14 cellular contexts compared by ENCODE assay signal in the genomic region with DNA sequence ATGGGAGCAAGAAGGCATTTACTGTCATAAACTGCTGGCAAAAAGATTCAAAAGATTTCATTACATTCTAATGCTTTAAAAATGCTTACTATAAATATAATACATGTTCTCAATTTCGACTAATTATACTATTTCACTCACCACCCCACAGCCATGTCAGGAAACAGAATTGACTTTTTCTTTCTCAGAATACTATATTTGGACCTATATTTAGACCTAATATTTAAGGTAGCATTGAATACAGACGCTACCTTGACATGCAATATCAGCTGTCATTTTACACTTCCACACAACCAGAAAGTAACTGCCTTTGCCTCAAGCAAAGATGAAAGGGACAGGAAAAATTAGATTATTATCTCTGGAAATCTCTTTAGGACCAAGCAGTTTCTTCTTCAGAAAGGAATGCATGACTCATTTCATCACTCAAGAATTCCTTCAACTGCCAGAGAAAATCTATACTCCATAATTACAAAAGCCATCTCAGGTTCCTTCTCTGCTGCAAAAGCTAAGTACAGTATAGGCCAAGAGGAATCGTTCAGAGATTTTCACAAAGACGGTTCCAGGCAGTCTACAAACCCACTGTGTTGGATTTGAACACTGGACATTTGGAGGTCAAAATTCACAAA. TPM values are rescaled to one million over a fixed set of nuclear protein-coding genes. Genes with fewer than 3 reads are reported as not detected.
"Had no signal": no experiment of that assay in that cellular context is flagged by ENCODE, and none has a peak within 500 bp of the region (broad histone marks: within the 10 kb centered on the region; RNA-seq: fewer than 3 reads in every experiment).

No MANE protein-coding gene starts in this region.

- H3K36me3 Mint-ChIP-seq: activated naive CD4-positive, alpha-beta T cell treated with anti-CD3 and anti-CD28 coated beads, Interleukin-2, amount 10 ng/mL, durations not matched to agents 7 days and 5 days; naive B cell had no signal

- DNase-seq: activated B cell treated with CpG ODN at 0.5 μM for 24 hours; activated CD4-positive, alpha-beta T cell treated with anti-CD3 and anti-CD28 coated beads, Interleukin-2, amount 10 ng/mL, durations not matched to agents 24 days and 14 days; activated naive CD4-positive, alpha-beta T cell treated with anti-CD3 and anti-CD28 coated beads, Interleukin-2, amount 10 ng/mL, durations not matched to agents 7 days and 5 days; activated T-cell treated with anti-CD3 and anti-CD28 coated beads for 4 hours; effector CD4-positive, alpha-beta T cell; heart left ventricle; naive B cell; retina; stimulated activated CD4-positive, alpha-beta T cell treated with anti-CD3 and anti-CD28 coated beads, Interleukin-15, amount 100 ng/mL, for 24 hours; stimulated activated CD4-positive, alpha-beta T cell treated with anti-CD3 and anti-CD28 coated beads, Interleukin-4, amount 100 ng/mL, for 24 hours; upper lobe of left lung had no signal

- H3K27ac Mint-ChIP-seq: activated B cell treated with CpG ODN at 0.5 μM for 24 hours; activated CD4-positive, alpha-beta T cell treated with anti-CD3 and anti-CD28 coated beads, Interleukin-2, amount 10 ng/mL, durations not matched to agents 24 days and 14 days; activated naive CD4-positive, alpha-beta T cell treated with anti-CD3 and anti-CD28 coated beads, Interleukin-2, amount 10 ng/mL, durations not matched to agents 7 days and 5 days; activated T-helper 17 cell treated with anti-CD3 and anti-CD28 coated beads, Interleukin-2, amount 50 U/mL, for 72 hours; stimulated activated naive CD8-positive, alpha-beta T cell treated with anti-CD3 and anti-CD28 coated beads, Interleukin-15, Interleukin-2, amounts not matched to agents 100 ng/mL and 50 ng/mL, for 24 hours had no signal

- H3K9me3 Mint-ChIP-seq: activated CD4-positive, alpha-beta T cell treated with anti-CD3 and anti-CD28 coated beads, Interleukin-2, amount 10 ng/mL, durations not matched to agents 24 days and 14 days; activated naive CD4-positive, alpha-beta T cell treated with anti-CD3 and anti-CD28 coated beads, Interleukin-2, amount 10 ng/mL, durations not matched to agents 7 days and 5 days; activated T-helper 17 cell treated with anti-CD3 and anti-CD28 coated beads, Interleukin-2, amount 50 U/mL, for 72 hours; stimulated activated naive CD8-positive, alpha-beta T cell treated with anti-CD3 and anti-CD28 coated beads, Interleukin-15, Interleukin-2, amounts not matched to agents 100 ng/mL and 50 ng/mL, for 24 hours had no signal

- H3K4me1 Mint-ChIP-seq: activated B cell treated with CpG ODN at 0.5 μM for 24 hours; activated CD4-positive, alpha-beta T cell treated with anti-CD3 and anti-CD28 coated beads, Interleukin-2, amount 10 ng/mL, durations not matched to agents 24 days and 14 days; activated naive CD4-positive, alpha-beta T cell treated with anti-CD3 and anti-CD28 coated beads, Interleukin-2, amount 10 ng/mL, durations not matched to agents 7 days and 5 days; activated T-helper 17 cell treated with anti-CD3 and anti-CD28 coated beads, Interleukin-2, amount 50 U/mL, for 72 hours; naive B cell had no signal

- H3K4me3 Mint-ChIP-seq: activated B cell treated with CpG ODN at 0.5 μM for 24 hours; activated CD4-positive, alpha-beta T cell treated with anti-CD3 and anti-CD28 coated beads, Interleukin-2, amount 10 ng/mL, durations not matched to agents 24 days and 14 days; activated naive CD4-positive, alpha-beta T cell treated with anti-CD3 and anti-CD28 coated beads, Interleukin-2, amount 10 ng/mL, durations not matched to agents 7 days and 5 days; activated T-helper 17 cell treated with anti-CD3 and anti-CD28 coated beads, Interleukin-2, amount 50 U/mL, for 72 hours; naive B cell; stimulated activated naive CD8-positive, alpha-beta T cell treated with anti-CD3 and anti-CD28 coated beads, Interleukin-15, Interleukin-2, amounts not matched to agents 100 ng/mL and 50 ng/mL, for 24 hours had no signal

- ATAC-seq: activated T-helper 17 cell treated with anti-CD3 and anti-CD28 coated beads, Interleukin-2, amount 50 U/mL, for 72 hours; heart left ventricle had no signal

RNA-seq across cellular contexts. Expression of a gene that starts 11.8 kb away (rescaled TPM):
- total RNA-seq: activated T-helper 17 cell treated with anti-CD3 and anti-CD28 coated beads, Interleukin-2, amount 50 U/mL, for 72 hours; fibroblast of lung had no signal
